Comparison of ENCODE assay signal across 19 cellular contexts in the genomic region with DNA sequence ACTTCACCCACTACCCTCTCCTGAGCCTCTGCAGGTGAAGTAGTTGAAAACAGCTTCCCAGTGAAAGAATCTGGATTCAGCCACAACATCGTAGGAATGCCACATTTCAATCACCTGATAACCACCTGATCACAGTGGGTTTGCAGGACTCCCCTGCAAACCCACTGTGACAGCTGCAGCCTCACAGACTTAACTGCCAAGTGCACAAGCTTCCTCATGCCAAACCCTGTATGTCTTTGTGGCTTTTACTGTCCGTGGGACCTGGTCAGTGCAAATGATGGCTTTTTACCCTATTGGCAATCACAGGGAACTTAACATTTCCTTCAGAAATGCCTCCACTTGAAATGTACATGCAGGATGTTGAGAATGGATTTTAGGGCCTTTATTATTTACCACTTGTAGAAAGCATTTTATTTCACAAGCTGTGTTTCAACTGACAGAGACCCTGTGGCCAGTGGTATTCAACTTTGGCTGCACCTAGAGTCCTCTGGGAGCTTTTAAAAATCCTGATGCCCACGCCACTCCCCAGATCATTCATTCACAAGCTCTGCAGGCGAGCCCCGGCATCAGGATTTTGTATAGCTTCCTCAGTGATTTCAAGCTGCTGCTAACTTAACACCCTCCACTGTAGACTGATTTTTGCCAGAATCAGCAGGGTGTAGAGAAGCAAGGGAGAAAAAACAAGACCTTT. TPM values are rescaled to one million over a fixed set of nuclear protein-coding genes. Genes with fewer than 3 reads are reported as not detected.
DNase-seq lines count a peak whose midpoint lies in the region; ATAC-seq lines count a peak whose summit lies in the region.
"Had no signal": no experiment of that assay in that cellular context is flagged by ENCODE, and none has a peak within 500 bp of the region (broad histone marks: within the 10 kb centered on the region; RNA-seq: fewer than 3 reads in every experiment).

No MANE protein-coding gene starts in this region.

- H3K27me3 ChIP-seq in HAP-1 (ENCODE audit: low read depth): no peaks in the 10 kb centered on the region
- H3K27me3 ChIP-seq: neural progenitor cell, testis had no signal

- H3K4me1 ChIP-seq in HAP-1: no peaks in the 10 kb centered on the region
- H3K4me1 ChIP-seq: prostate gland, testis had no signal

- peaks cover 76% of the 10 kb centered on the region for H3K4me1 Mint-ChIP-seq in activated CD4-positive, alpha-beta T cell treated with anti-CD3 and anti-CD28 coated beads, Interleukin-2, amount 10 ng/mL, durations not matched to agents 24 days and 14 days
- H3K4me1 Mint-ChIP-seq in activated naive CD8-positive, alpha-beta T cell (ENCODE audit: low read depth): peaks cover 90% of the 10 kb centered on the region
- H3K4me1 Mint-ChIP-seq in natural killer cell treated with Interleukin-12 subunit alpha and Interleukin-12 subunit beta and Interleukin-15 and Interleukin-18, amount 100 ng/mL, for 72 hours (ENCODE audit: low read depth in 2 of 2): peaks cover 54 to 58% of the 10 kb centered on the region in 2 donors

- no peaks in the 10 kb centered on the region for H3K27me3 Mint-ChIP-seq in activated CD4-positive, alpha-beta T cell treated with anti-CD3 and anti-CD28 coated beads, Interleukin-2, amount 10 ng/mL, durations not matched to agents 24 days and 14 days
- H3K27me3 Mint-ChIP-seq in activated naive CD8-positive, alpha-beta T cell: no peaks in the 10 kb centered on the region
- no peaks in the 10 kb centered on the region for H3K27me3 Mint-ChIP-seq in natural killer cell treated with Interleukin-12 subunit alpha and Interleukin-12 subunit beta and Interleukin-15 and Interleukin-18, amount 100 ng/mL, for 72 hours

- H3K36me3 Mint-ChIP-seq in activated CD4-positive, alpha-beta T cell treated with anti-CD3 and anti-CD28 coated beads, Interleukin-2, amount 10 ng/mL, durations not matched to agents 24 days and 14 days (ENCODE audit: low read depth): peaks cover 66% of the 10 kb centered on the region
- peaks cover 16% of the 10 kb centered on the region for H3K36me3 Mint-ChIP-seq in activated naive CD8-positive, alpha-beta T cell
- H3K36me3 Mint-ChIP-seq in natural killer cell treated with Interleukin-12 subunit alpha and Interleukin-12 subunit beta and Interleukin-15 and Interleukin-18, amount 100 ng/mL, for 72 hours: peaks cover 15% of the 10 kb centered on the region

- no peaks in the 10 kb centered on the region for H3K9me3 ChIP-seq in HAP-1
- H3K9me3 ChIP-seq: prostate gland, testis had no signal

- peak overlapping the region; percentile 9 for H3K4me3 Mint-ChIP-seq in activated CD4-positive, alpha-beta T cell treated with anti-CD3 and anti-CD28 coated beads, Interleukin-2, amount 10 ng/mL, durations not matched to agents 24 days and 14 days
- no peak overlapping the region for H3K4me3 Mint-ChIP-seq in activated naive CD8-positive, alpha-beta T cell
- no peak overlapping the region for H3K4me3 Mint-ChIP-seq in natural killer cell treated with Interleukin-12 subunit alpha and Interleukin-12 subunit beta and Interleukin-15 and Interleukin-18, amount 100 ng/mL, for 72 hours
- H3K4me3 Mint-ChIP-seq: neural progenitor cell had no signal

- peaks cover 2% of the 10 kb centered on the region; the same call in 1 of the 2 replicates for H3K36me3 ChIP-seq in HAP-1 (replicated peaks)
- H3K36me3 ChIP-seq: neural progenitor cell, prostate gland, WERI-Rb-1 had no signal

- in situ Hi-C loops in HAP-1 (cut with MboI; ENCODE audit: low sequenced_read_pairs): no loop called here

- no peak for ATAC-seq in natural killer cell treated with Interleukin-12 subunit alpha and Interleukin-12 subunit beta and Interleukin-15 and Interleukin-18, amount 100 ng/mL, for 72 hours
- ATAC-seq in GM18868 (IDR thresholded peaks at IDR 0.05; ENCODE audit: unreplicated experiment): no peak
- ATAC-seq: HepG2 had no signal

- H3K9me3 Mint-ChIP-seq in activated CD4-positive, alpha-beta T cell treated with anti-CD3 and anti-CD28 coated beads, Interleukin-2, amount 10 ng/mL, durations not matched to agents 24 days and 14 days: no peaks in the 10 kb centered on the region
- H3K9me3 Mint-ChIP-seq in activated naive CD8-positive, alpha-beta T cell (ENCODE audit: low read depth): no peaks in the 10 kb centered on the region
- H3K9me3 Mint-ChIP-seq in natural killer cell treated with Interleukin-12 subunit alpha and Interleukin-12 subunit beta and Interleukin-15 and Interleukin-18, amount 100 ng/mL, for 72 hours: no peaks in the 10 kb centered on the region
- H3K9me3 Mint-ChIP-seq: neural progenitor cell had no signal

- no peak overlapping the region for H3K4me3 ChIP-seq in HAP-1
- H3K4me3 ChIP-seq: neural progenitor cell, prostate gland, smooth muscle cell, testis had no signal

- intact Hi-C loops in activated CD4-positive, alpha-beta T cell treated with anti-CD3 and anti-CD28 coated beads, Interleukin-2, amount 10 ng/mL, durations not matched to agents 24 days and 14 days (cut with micrococcal nuclease): no loop called here

- DNase-seq in activated CD4-positive, alpha-beta T cell treated with anti-CD3 and anti-CD28 coated beads, Interleukin-2, amount 10 ng/mL, durations not matched to agents 24 days and 14 days: peak; percentile 58
- no peak for DNase-seq in activated CD4-positive, alpha-beta T cell treated with anti-CD3 and anti-CD28 coated beads for 4 hours
- DNase-seq in GF-D8 (lab: John Stamatoyannopoulos, UW) (peak; percentile 59), SW480 (ENCODE audit: low spot score) (no peak), HAP-1 (ENCODE audit: low spot score in 2 of 2) (no peak)
- DNase-seq in natural killer cell treated with Interleukin-12 subunit alpha and Interleukin-12 subunit beta and Interleukin-15 and Interleukin-18, amount 100 ng/mL, for 72 hours (ENCODE audit: low spot score): no peak
- DNase-seq: erythroblast; mesendoderm; NCI-H1694; NCI-H226; stimulated activated CD4-positive, alpha-beta T cell treated with anti-CD3 and anti-CD28 coated beads, Interleukin-4, amount 100 ng/mL, for 4 hours; testis; WERI-Rb-1 had no signal

- peak overlapping the region; percentile 58 for H3K27ac Mint-ChIP-seq in activated CD4-positive, alpha-beta T cell treated with anti-CD3 and anti-CD28 coated beads, Interleukin-2, amount 10 ng/mL, durations not matched to agents 24 days and 14 days
- peak overlapping the region; percentile 99 for H3K27ac Mint-ChIP-seq in activated naive CD8-positive, alpha-beta T cell
- peak overlapping the region; percentile 64 to 80 for H3K27ac Mint-ChIP-seq in natural killer cell treated with Interleukin-12 subunit alpha and Interleukin-12 subunit beta and Interleukin-15 and Interleukin-18, amount 100 ng/mL, for 72 hours
- H3K27ac Mint-ChIP-seq: neural progenitor cell had no signal

RNA-seq across cellular contexts. Expression of gene OXNAD1, which starts 49.1 kb away (rescaled TPM):
- total RNA-seq in activated CD4-positive, alpha-beta T cell treated with anti-CD3 and anti-CD28 coated beads, Interleukin-2, amount 10 ng/mL, durations not matched to agents 24 days and 14 days: 27.1 and 29.8 TPM in 2 replicates
- 10 to 100 TPM; 16.0 to 31.4 TPM for total RNA-seq in natural killer cell treated with Interleukin-12 subunit alpha and Interleukin-12 subunit beta and Interleukin-15 and Interleukin-18, amount 100 ng/mL, for 72 hours

RNA-seq across cellular contexts. Expression of gene DPH3, which starts 49.4 kb away (rescaled TPM):
- total RNA-seq in activated CD4-positive, alpha-beta T cell treated with anti-CD3 and anti-CD28 coated beads, Interleukin-2, amount 10 ng/mL, durations not matched to agents 24 days and 14 days: 27.6 and 30.1 TPM in 2 replicates
- total RNA-seq in natural killer cell treated with Interleukin-12 subunit alpha and Interleukin-12 subunit beta and Interleukin-15 and Interleukin-18, amount 100 ng/mL, for 72 hours: 10 to 100 TPM; 24.4 to 25.7 TPM

Comparison
In these comparisons a context has a peak if more than half of its experiments do, and no peak if none do; other contexts are left out.
1. DNase-seq: peak in activated CD4-positive, alpha-beta T cell treated with anti-CD3 and anti-CD28 coated beads, Interleukin-2, amount 10 ng/mL, durations not matched to agents 24 days and 14 days (single experiment) and GF-D8 (single experiment); none in activated CD4-positive, alpha-beta T cell treated with anti-CD3 and anti-CD28 coated beads for 4 hours (0 of 2), natural killer cell treated with Interleukin-12 subunit alpha and Interleukin-12 subunit beta and Interleukin-15 and Interleukin-18, amount 100 ng/mL, for 72 hours (single experiment), SW480 (single experiment) and HAP-1 (0 of 2).
2. Peak in every context shown above with its lines, with median percentiles within 50 percentile points of each other: H3K27ac Mint-ChIP-seq.